Comparison of ENCODE assay signal across 27 cellular contexts in the genomic region with DNA sequence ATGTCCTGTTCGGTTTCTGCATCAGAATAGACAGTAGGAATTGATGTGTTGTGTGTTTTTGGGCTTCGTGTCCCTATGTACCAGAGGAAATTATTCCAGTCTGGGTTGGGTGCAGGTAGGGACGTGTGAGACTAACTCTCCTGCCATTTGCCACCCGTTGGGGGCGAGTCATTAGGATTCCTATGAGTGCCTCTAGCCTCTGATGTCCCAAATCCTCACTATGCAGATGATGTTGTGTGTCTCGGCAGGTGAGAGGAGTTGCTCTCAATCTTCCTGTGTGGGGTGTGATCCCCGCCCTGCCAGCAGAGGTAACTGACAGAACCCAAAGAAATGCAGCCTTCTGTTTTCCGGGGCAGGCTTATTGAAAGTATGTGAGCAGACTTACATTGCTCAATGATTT.
"Had no signal": no experiment of that assay in that cellular context is flagged by ENCODE, and none has a peak within 500 bp of the region (broad histone marks: within the 10 kb centered on the region; RNA-seq: fewer than 3 reads in every experiment).

No MANE protein-coding gene starts in this region.

- H3K36me3 Mint-ChIP-seq: stimulated activated effector memory CD8-positive, alpha-beta T cell treated with anti-CD3 and anti-CD28 coated beads, Interleukin-12 subunit alpha, Interleukin-12 subunit beta, amount 100 ng/mL, for 72 hours had no signal

- H3K4me3 Mint-ChIP-seq: natural killer cell treated with Interleukin-12 subunit alpha and Interleukin-12 subunit beta and Interleukin-15 and Interleukin-18, amount 100 ng/mL, for 72 hours; neural crest cell; stimulated activated effector memory CD8-positive, alpha-beta T cell treated with anti-CD3 and anti-CD28 coated beads, Interleukin-12 subunit alpha, Interleukin-12 subunit beta, amount 100 ng/mL, for 72 hours; stimulated activated naive CD8-positive, alpha-beta T cell treated with anti-CD3 and anti-CD28 coated beads, Interleukin-15, Interleukin-2, amounts not matched to agents 100 ng/mL and 50 ng/mL, for 24 hours had no signal

- H3K4me1 Mint-ChIP-seq: stimulated activated effector memory CD8-positive, alpha-beta T cell treated with anti-CD3 and anti-CD28 coated beads, Interleukin-12 subunit alpha, Interleukin-12 subunit beta, amount 100 ng/mL, for 72 hours had no signal

- H3K27ac ChIP-seq: left ventricle myocardium inferior, pancreas, prostate gland, sigmoid colon, spleen, suprapubic skin, thoracic aorta, tibial artery, upper lobe of right lung had no signal

- H3K4me3 ChIP-seq: left ventricle myocardium inferior, lung, mucosa of descending colon, pancreas, prostate gland, sigmoid colon, spleen, suprapubic skin, thoracic aorta, tibial artery, upper lobe of right lung had no signal

- H3K27ac Mint-ChIP-seq: natural killer cell treated with Interleukin-12 subunit alpha and Interleukin-12 subunit beta and Interleukin-15 and Interleukin-18, amount 100 ng/mL, for 72 hours; stimulated activated effector memory CD8-positive, alpha-beta T cell treated with anti-CD3 and anti-CD28 coated beads, Interleukin-12 subunit alpha, Interleukin-12 subunit beta, amount 100 ng/mL, for 72 hours; stimulated activated naive CD8-positive, alpha-beta T cell treated with anti-CD3 and anti-CD28 coated beads, Interleukin-15, Interleukin-2, amounts not matched to agents 100 ng/mL and 50 ng/mL, for 24 hours had no signal

- H3K9me3 ChIP-seq: left ventricle myocardium inferior, mucosa of descending colon, pancreas, prostate gland, sigmoid colon, suprapubic skin, thoracic aorta, tibial artery, upper lobe of right lung had no signal

- DNase-seq: hypothalamus; islet precursor cell; left ventricle myocardium inferior; midbrain; mucosa of descending colon; naive thymus-derived CD4-positive, alpha-beta T cell; nucleus accumbens; pancreas; posterior cingulate gyrus; retina; sigmoid colon; small intestine; spleen; stimulated activated CD4-positive, alpha-beta T cell treated with anti-CD3 and anti-CD28 coated beads, Interleukin-4, amount 100 ng/mL, for 24 hours; stimulated activated naive CD4-positive, alpha-beta T cell; tibial artery; trophoblast cell; upper lobe of right lung had no signal

- H3K27me3 ChIP-seq: pancreas, sigmoid colon, suprapubic skin had no signal

- H3K36me3 ChIP-seq: left ventricle myocardium inferior, pancreas, prostate gland, sigmoid colon, spleen, suprapubic skin, thoracic aorta, tibial artery, upper lobe of right lung had no signal

- H3K4me1 ChIP-seq: pancreas, prostate gland, upper lobe of right lung had no signal

- H3K9me3 Mint-ChIP-seq: natural killer cell treated with Interleukin-12 subunit alpha and Interleukin-12 subunit beta and Interleukin-15 and Interleukin-18, amount 100 ng/mL, for 72 hours; neural crest cell had no signal

- ATAC-seq: mucosa of descending colon; naive thymus-derived CD4-positive, alpha-beta T cell; natural killer cell treated with Interleukin-12 subunit alpha and Interleukin-12 subunit beta and Interleukin-15 and Interleukin-18, amount 100 ng/mL, for 72 hours; pancreas; right cardiac atrium; stimulated activated effector memory CD8-positive, alpha-beta T cell treated with anti-CD3 and anti-CD28 coated beads, Interleukin-12 subunit alpha, Interleukin-12 subunit beta, amount 100 ng/mL, for 72 hours; upper lobe of right lung had no signal
